18 cellular contexts compared by ENCODE assay signal in the genomic region with DNA sequence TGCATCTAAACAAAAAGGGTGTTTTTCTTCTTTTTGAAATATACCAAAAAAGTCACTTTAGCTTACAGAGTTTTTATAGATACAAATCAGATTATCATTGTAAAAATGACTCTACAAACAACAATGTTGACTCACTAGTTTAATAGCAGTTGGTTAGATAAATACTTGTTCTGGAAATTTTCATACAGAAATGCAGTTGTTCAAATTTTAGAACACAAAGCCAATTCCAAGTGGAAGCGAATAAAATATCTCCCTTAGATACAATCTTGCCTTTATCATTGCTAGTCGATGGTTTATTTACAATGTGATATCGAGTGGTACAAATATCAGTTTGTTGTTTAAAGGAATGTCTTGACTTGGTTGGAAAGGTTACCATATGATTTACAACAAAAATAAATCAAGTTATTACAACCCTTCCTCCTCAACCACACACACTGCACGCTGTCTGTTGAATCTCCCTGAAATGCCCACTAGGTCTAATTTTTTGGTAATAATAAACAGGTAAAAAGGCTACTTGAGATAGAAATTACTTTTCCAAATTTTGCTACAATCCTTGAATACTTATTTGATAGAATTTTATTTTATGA.
DNase-seq lines count a peak whose midpoint lies in the region; ATAC-seq and TF ChIP-seq lines count a peak whose summit lies in the region.
"Had no signal": no experiment of that assay in that cellular context is flagged by ENCODE, and none has a peak within 500 bp of the region (broad histone marks: within the 10 kb centered on the region; RNA-seq: fewer than 3 reads in every experiment).

No MANE protein-coding gene starts in this region.

- no peaks in the 10 kb centered on the region for H3K9me3 ChIP-seq in gastrocnemius medialis
- H3K9me3 ChIP-seq: A549 had no signal

- TF ChIP-seq POLR2A in gastrocnemius medialis (IDR thresholded peaks at IDR 0.05): no peak

- POLR2A ChIA-PET in GM10248 (lab: Yijun Ruan, JAX): no interaction called here

- no peak for TF ChIP-seq CTCF in HFFc6 (IDR thresholded peaks at IDR 0.05)
- TF ChIP-seq CTCF in nephron progenitor cell (IDR thresholded peaks at IDR 0.05): no peak
- TF ChIP-seq CTCF in gastrocnemius medialis (IDR thresholded peaks at IDR 0.05 in 4 of 5, conservative IDR thresholded peaks at IDR 0.05 in 1 of 5): no peak
- TF ChIP-seq CTCF in GM10248 (IDR thresholded peaks at IDR 0.05; ENCODE audit: control extremely low read depth, extremely low read depth, low read depth, missing control alignments): no peak

- peaks cover 0 to 90% of the 10 kb centered on the region in 2 donors for H3K36me3 ChIP-seq in gastrocnemius medialis

- H3K9me3 Mint-ChIP-seq in HFFc6 (no peaks in the 10 kb centered on the region), nephron progenitor cell (no peaks in the 10 kb centered on the region)
- H3K9me3 Mint-ChIP-seq: IgD-negative memory B cell had no signal

- no peaks in the 10 kb centered on the region; the same call in 1 of the 2 replicates for H3K27me3 Mint-ChIP-seq in HFFc6 (ENCODE audit: insufficient read depth)
- no peaks in the 10 kb centered on the region for H3K27me3 Mint-ChIP-seq in nephron progenitor cell (ENCODE audit: low read depth, poor library complexity)
- H3K27me3 Mint-ChIP-seq: CD4-positive, CD25-positive, alpha-beta regulatory T cell had no signal

- ATAC-seq in gastrocnemius medialis: no peak
- ATAC-seq: A549 had no signal

- intact Hi-C loops in gastrocnemius medialis (cut with DNase I; ENCODE audit: low total_unique reads): no loop called here

- H3K36me3 Mint-ChIP-seq in HFFc6 (ENCODE audit: low read depth): peaks cover 45% of the 10 kb centered on the region
- H3K36me3 Mint-ChIP-seq in nephron progenitor cell (ENCODE audit: low read depth): peaks cover 73% of the 10 kb centered on the region
- H3K36me3 Mint-ChIP-seq: CD4-positive, CD25-positive, alpha-beta regulatory T cell; IgD-negative memory B cell had no signal

- H3K4me3 Mint-ChIP-seq in HFFc6 (peak overlapping the region; percentile 11; the same call in 1 of the 2 replicates), nephron progenitor cell (no peak overlapping the region)
- H3K4me3 Mint-ChIP-seq: CD4-positive, CD25-positive, alpha-beta regulatory T cell; IgD-negative memory B cell had no signal

- no peaks in the 10 kb centered on the region for H3K27me3 ChIP-seq in gastrocnemius medialis

- peak overlapping the region; percentile 14; the same call in 1 of the 2 replicates for H3K27ac Mint-ChIP-seq in HFFc6
- peak overlapping the region; percentile 32 for H3K27ac Mint-ChIP-seq in nephron progenitor cell
- H3K27ac Mint-ChIP-seq: CD4-positive, CD25-positive, alpha-beta regulatory T cell; IgD-negative memory B cell had no signal

- no peaks in the 10 kb centered on the region for H3K4me1 ChIP-seq in gastrocnemius medialis

- H3K27ac ChIP-seq in gastrocnemius medialis: no peak overlapping the region
- H3K27ac ChIP-seq: PC-9 had no signal

- CTCF ChIA-PET in GM10248 (lab: Yijun Ruan, JAX): no interaction called here

- H3K4me1 Mint-ChIP-seq in HFFc6 (ENCODE audit: low read depth) (peaks cover 44% of the 10 kb centered on the region), nephron progenitor cell (no peaks in the 10 kb centered on the region)
- H3K4me1 Mint-ChIP-seq: CD4-positive, CD25-positive, alpha-beta regulatory T cell had no signal

- in situ Hi-C loops in gastrocnemius medialis (cut with MboI; ENCODE audit: low sequenced_read_pairs in 4 of 4): no loop called here

- H3K4me3 ChIP-seq in gastrocnemius medialis: no peak overlapping the region
- H3K4me3 ChIP-seq: A549, PC-9 had no signal

- DNase-seq in AG08395 (ENCODE audit: low spot score) (peak; percentile 20), HFFc6 (peak; percentile 12), amniotic epithelial cell (ENCODE audit: low read depth) (peak; percentile 36), nephron progenitor cell (no peak), NOMO-1 (lab: John Stamatoyannopoulos, UW; ENCODE audit: unreplicated experiment in 2 of 2) (no peak), NCI-H748 treated with DMSO at 0.1 percent for 48 hours (lab: John Stamatoyannopoulos, UW) (no peak), gastrocnemius medialis (no peak), GM10248 (ENCODE audit: extremely low spot score) (no peak)
- DNase-seq: AML-193; CD4-positive, CD25-positive, alpha-beta regulatory T cell; GF-D8; H7; NCI-H1092 treated with DMSO at 0.1 percent for 48 hours; NCI-H1694; NCI-H69; PC-9 had no signal

Comparison
In these comparisons a context has a peak if more than half of its experiments do, and no peak if none do; other contexts are left out.
1. DNase-seq: peak in AG08395 (single experiment), HFFc6 (single experiment) and amniotic epithelial cell (single experiment); none in nephron progenitor cell (single experiment), NOMO-1 (0 of 2), NCI-H748 treated with DMSO at 0.1 percent for 48 hours (single experiment), gastrocnemius medialis (0 of 2) and GM10248 (single experiment).